In the genomic region with DNA sequence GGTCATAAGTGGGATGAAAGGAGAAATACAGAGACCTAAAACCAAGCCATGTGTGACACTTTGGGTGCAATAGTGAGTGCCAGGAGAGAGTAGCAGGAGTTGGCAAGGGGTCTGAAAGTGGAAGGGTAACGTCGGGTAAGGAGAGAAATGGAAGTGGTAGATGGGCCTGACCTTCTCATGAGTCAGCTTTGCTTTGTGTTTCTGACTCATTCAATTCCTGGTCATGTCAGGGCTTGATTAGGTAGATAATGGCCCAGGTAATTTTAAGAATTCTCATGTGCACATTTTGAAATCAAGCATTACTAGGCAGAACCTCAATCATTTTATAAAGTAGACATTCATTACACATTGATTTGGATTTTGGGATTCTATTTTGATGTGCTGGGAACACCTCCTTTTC, we compare ENCODE assay signal across 30 cellular contexts.
DNase-seq lines count a peak whose midpoint lies in the region; ATAC-seq, FAIRE-seq and TF ChIP-seq lines count a peak whose summit lies in the region.
"Had no signal": no experiment of that assay in that cellular context is flagged by ENCODE, and none has a peak within 500 bp of the region (broad histone marks: within the 10 kb centered on the region; RNA-seq: fewer than 3 reads in every experiment).

No MANE protein-coding gene starts in this region.

- no peaks in the 10 kb centered on the region for H3K4me1 ChIP-seq in H1 (replicated peaks in 1 of 4; ENCODE audit: control insufficient read depth in 3 of 4, insufficient read depth in 4 of 4, low read length in 3 of 4)
- H3K4me1 ChIP-seq: psoas muscle, vagina had no signal

- H3K9ac ChIP-seq in H1 (replicated peaks in 1 of 4; ENCODE audit: extremely low read depth in 1 of 4, low read depth in 3 of 4, low read length in 3 of 4) = no peak overlapping the region

- no peak overlapping the region for H2BK12ac ChIP-seq in H1 (ENCODE audit: low read depth, low read length)

- H3K79me2 ChIP-seq in H1 (ENCODE audit: control insufficient read depth in 1 of 2, insufficient read depth in 2 of 2, low read length in 2 of 2) = no peaks in the 10 kb centered on the region

- H3K18ac ChIP-seq in H1 (ENCODE audit: extremely low read depth, low read length) = no peak overlapping the region

- no peaks in the 10 kb centered on the region for H3K9me3 ChIP-seq in H1 (ENCODE audit: insufficient read depth in 2 of 2, low read depth in 1 of 2, low read length in 1 of 2)
- H3K9me3 ChIP-seq: psoas muscle, vagina had no signal

- no peaks in the 10 kb centered on the region for H3K23me2 ChIP-seq in H1 (ENCODE audit: low read depth, low read length)

- H2BK15ac ChIP-seq in H1 (ENCODE audit: low read length) = no peak overlapping the region

- H2BK5ac ChIP-seq in H1 (ENCODE audit: low read depth, low read length) = no peak overlapping the region

- POLR2A ChIA-PET in H1 (lab: Charles Lee; ENCODE audit: partially characterized antibody) = no interaction called here

- H3K79me1 ChIP-seq in H1 (ENCODE audit: low read depth, low read length) = no peaks in the 10 kb centered on the region

- H4K91ac ChIP-seq in H1 (replicated peaks; ENCODE audit: insufficient read length, low read length) = peak overlapping the region; percentile 25

- no peak for TF ChIP-seq CTCF in H1 (IDR thresholded peaks at IDR 0.05; ENCODE audit: control extremely low read depth in 1 of 3, insufficient read depth in 1 of 3, low read depth in 1 of 3, low read length in 3 of 3)

- H2BK120ac ChIP-seq in H1 (replicated peaks; ENCODE audit: low read depth, low read length) = no peak overlapping the region

- H4K8ac ChIP-seq in H1 (ENCODE audit: extremely low read depth, insufficient read depth, low read length) = no peak overlapping the region

- 95 to 100% methylated on average over 1 to 2 of the region's 2 CpGs for WGBS in H1 (ENCODE audit: extremely low coverage in 1 of 2, insufficient coverage in 1 of 2, insufficient read length in 1 of 2, insufficient replicate concordance in 2 of 2, low coverage in 1 of 2, low lambda C conversion rate in 2 of 2, missing lambda C conversion rate in 1 of 2), 2 experiments

- CTCF ChIA-PET in H1 (lab: Charles Lee; ENCODE audit: partially characterized antibody) = no interaction called here

- peak; percentile 47 for DNase-seq in NCI-H146 (lab: John Stamatoyannopoulos, UW)
- no peak for DNase-seq in NCI-H146 treated with DMSO at 0.1 percent for 48 hours (lab: John Stamatoyannopoulos, UW; ENCODE audit: unreplicated experiment)
- peak; percentile 61 for DNase-seq in NCI-H69 (lab: John Stamatoyannopoulos, UW)
- no peak for DNase-seq in H1 (ENCODE audit: low read depth in 1 of 2, low spot score in 2 of 2)
- DNase-seq in urothelium cell line (ENCODE audit: low spot score) = peak; percentile 38
- DNase-seq in left cardiac atrium = no peak
- DNase-seq in CD1c-positive myeloid dendritic cell (ENCODE audit: extremely low spot score) = no peak
- DNase-seq: activated CD4-positive, alpha-beta memory T cell treated with anti-CD3 and anti-CD28 coated beads, Interleukin-2, amount 10 ng/mL, durations not matched to agents 7 days and 5 days; activated CD4-positive, alpha-beta T cell treated with anti-CD3 and anti-CD28 coated beads for 1 hour; activated CD8-positive, alpha-beta memory T cell treated with anti-CD3 and anti-CD28 coated beads, Interleukin-2, amount 50 U/mL, for 48 hours; activated naive CD4-positive, alpha-beta T cell treated with anti-CD3 and anti-CD28 coated beads, Interleukin-2, amount 50 U/mL, for 16 hours; amniotic stem cell; CD4-positive, CD25-positive, alpha-beta regulatory T cell; effector memory CD4-positive, alpha-beta T cell; foreskin fibroblast; Karpas-422; left ventricle myocardium superior; naive B cell; NCI-H1930; NCI-H526 treated with DMSO at 0.1 percent for 48 hours; psoas muscle; RPMI8226; stimulated activated CD4-positive, alpha-beta T cell treated with anti-CD3 and anti-CD28 coated beads, Interleukin-15, amount 100 ng/mL, for 24 hours; stimulated activated naive CD4-positive, alpha-beta T cell treated with Interleukin-2 at 50 U/mL for 16 hours had no signal

- peak overlapping the region; percentile 68; the same call in 1 of the 2 replicates for H2AFZ ChIP-seq in H1 (ENCODE audit: low read length)

- H4K20me1 ChIP-seq in H1 (replicated peaks in 1 of 2; ENCODE audit: control insufficient read depth in 1 of 2, insufficient read depth in 2 of 2, low read length in 2 of 2) = no peaks in the 10 kb centered on the region

- no peak for TF ChIP-seq EP300 in H1 (IDR thresholded peaks at IDR 0.05; ENCODE audit: borderline replicate concordance in 1 of 2, low read depth in 2 of 2, low read length in 2 of 2)

- H4K5ac ChIP-seq in H1 (ENCODE audit: insufficient read length, low read depth, low read length) = no peak overlapping the region

- TF ChIP-seq POLR2A in H1 (IDR thresholded peaks at IDR 0.05; ENCODE audit: control extremely low read depth in 1 of 2, low read depth in 2 of 2, low read length in 2 of 2) = no peak

- no peak overlapping the region for H3K4me3 ChIP-seq in H1 (ENCODE audit: extremely low read depth in 1 of 4, insufficient read depth in 2 of 4, low read depth in 3 of 4, low read length in 4 of 4)
- H3K4me3 ChIP-seq: coronary artery, psoas muscle, vagina had no signal

- ATAC-seq in left cardiac atrium (no peak), GM21825 (IDR thresholded peaks at IDR 0.05; ENCODE audit: unreplicated experiment) (no peak)
- ATAC-seq: activated T-helper 17 cell treated with anti-CD3 and anti-CD28 coated beads, Interleukin-2, amount 50 U/mL, for 72 hours; HepG2; left ventricle myocardium superior; psoas muscle had no signal

- no peak for TF ChIP-seq RAD21 in H1 (IDR thresholded peaks at IDR 0.05 in 1 of 2, conservative IDR thresholded peaks at IDR 0.05 in 1 of 2; ENCODE audit: low read depth in 2 of 2, low read length in 2 of 2)

- FAIRE-seq in H1 (lab: Jason Lieb, UNC) (no peak), urothelium cell line (lab: Jason Lieb, UNC) (no peak)
- FAIRE-seq: HepG2 had no signal

- no peak overlapping the region for H2BK20ac ChIP-seq in H1 (ENCODE audit: low read length)

- H3K27me3 ChIP-seq in H1 (replicated peaks in 1 of 4; ENCODE audit: control insufficient read depth in 3 of 4, extremely low read depth in 1 of 4, insufficient read depth in 3 of 4, low read length in 3 of 4) = no peaks in the 10 kb centered on the region
- H3K27me3 ChIP-seq: vagina had no signal

- no peaks in the 10 kb centered on the region for H3K36me3 ChIP-seq in H1 (ENCODE audit: control insufficient read depth in 2 of 4, insufficient read depth in 4 of 4, low read length in 3 of 4)
- H3K36me3 ChIP-seq: vagina had no signal

- H3K27ac ChIP-seq in H1 (ENCODE audit: low read depth, low read length) = no peak overlapping the region
- H3K27ac ChIP-seq: 22Rv1, coronary artery, psoas muscle, vagina had no signal

- H3K56ac ChIP-seq in H1 (replicated peaks; ENCODE audit: insufficient read length, low read depth, low read length) = no peak overlapping the region

- H3K4me2 ChIP-seq in H1 (ENCODE audit: insufficient read depth in 1 of 2, low read depth in 2 of 2, low read length in 2 of 2) = no peak overlapping the region

- H3K4ac ChIP-seq in H1 (replicated peaks; ENCODE audit: insufficient read length, low read depth, low read length) = no peak overlapping the region

- H2AK5ac ChIP-seq in H1 (ENCODE audit: low read depth, low read length) = no peak overlapping the region

- no peak overlapping the region for H3K14ac ChIP-seq in H1 (ENCODE audit: insufficient read length)

- intact Hi-C loops in left cardiac atrium (cut with DNase I) = no loop called here

- no peak overlapping the region for H3K23ac ChIP-seq in H1 (ENCODE audit: insufficient read length)

TF ChIP-seq in H1, 55 proteins besides CTCF, POLR2A, EP300 and RAD21:
- TF ChIP-seq, protein P1, sequence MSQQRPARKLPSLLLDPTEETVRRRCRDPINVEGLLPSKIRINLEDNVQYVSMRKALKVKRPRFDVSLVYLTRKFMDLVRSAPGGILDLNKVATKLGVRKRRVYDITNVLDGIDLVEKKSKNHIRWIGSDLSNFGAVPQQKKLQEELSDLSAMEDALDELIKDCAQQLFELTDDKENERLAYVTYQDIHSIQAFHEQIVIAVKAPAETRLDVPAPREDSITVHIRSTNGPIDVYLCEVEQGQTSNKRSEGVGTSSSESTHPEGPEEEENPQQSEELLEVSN (IDR thresholded peaks at IDR 0.05) = no peak
- TF ChIP-seq EGR1 (IDR thresholded peaks at IDR 0.05; ENCODE audit: borderline replicate concordance, low read depth, low read length) (no peak), ZNF274 (IDR thresholded peaks at IDR 0.05; ENCODE audit: borderline replicate concordance, extremely low read depth, low read length) (no peak), CBX8 (IDR thresholded peaks at IDR 0.05; ENCODE audit: borderline replicate concordance, low read depth, low read length) (no peak), TAF1 (IDR thresholded peaks at IDR 0.05; ENCODE audit: low read depth, low read length) (no peak), JUND (IDR thresholded peaks at IDR 0.05; ENCODE audit: low read length) (no peak), TCF12 (IDR thresholded peaks at IDR 0.05; ENCODE audit: low read depth, low read length) (no peak)
- TF ChIP-seq, protein P2, sequence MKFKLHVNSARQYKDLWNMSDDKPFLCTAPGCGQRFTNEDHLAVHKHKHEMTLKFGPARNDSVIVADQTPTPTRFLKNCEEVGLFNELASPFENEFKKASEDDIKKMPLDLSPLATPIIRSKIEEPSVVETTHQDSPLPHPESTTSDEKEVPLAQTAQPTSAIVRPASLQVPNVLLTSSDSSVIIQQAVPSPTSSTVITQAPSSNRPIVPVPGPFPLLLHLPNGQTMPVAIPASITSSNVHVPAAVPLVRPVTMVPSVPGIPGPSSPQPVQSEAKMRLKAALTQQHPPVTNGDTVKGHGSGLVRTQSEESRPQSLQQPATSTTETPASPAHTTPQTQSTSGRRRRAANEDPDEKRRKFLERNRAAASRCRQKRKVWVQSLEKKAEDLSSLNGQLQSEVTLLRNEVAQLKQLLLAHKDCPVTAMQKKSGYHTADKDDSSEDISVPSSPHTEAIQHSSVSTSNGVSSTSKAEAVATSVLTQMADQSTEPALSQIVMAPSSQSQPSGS (IDR thresholded peaks at IDR 0.05; ENCODE audit: low read length) = no peak

Comparison
In these comparisons a context has a peak if more than half of its experiments do, and no peak if none do; other contexts are left out.
1. DNase-seq: peak in NCI-H146 (single experiment), NCI-H69 (single experiment) and urothelium cell line (single experiment); none in NCI-H146 treated with DMSO at 0.1 percent for 48 hours (single experiment), H1 (0 of 2), left cardiac atrium (single experiment) and CD1c-positive myeloid dendritic cell (single experiment).